In the genomic region with DNA sequence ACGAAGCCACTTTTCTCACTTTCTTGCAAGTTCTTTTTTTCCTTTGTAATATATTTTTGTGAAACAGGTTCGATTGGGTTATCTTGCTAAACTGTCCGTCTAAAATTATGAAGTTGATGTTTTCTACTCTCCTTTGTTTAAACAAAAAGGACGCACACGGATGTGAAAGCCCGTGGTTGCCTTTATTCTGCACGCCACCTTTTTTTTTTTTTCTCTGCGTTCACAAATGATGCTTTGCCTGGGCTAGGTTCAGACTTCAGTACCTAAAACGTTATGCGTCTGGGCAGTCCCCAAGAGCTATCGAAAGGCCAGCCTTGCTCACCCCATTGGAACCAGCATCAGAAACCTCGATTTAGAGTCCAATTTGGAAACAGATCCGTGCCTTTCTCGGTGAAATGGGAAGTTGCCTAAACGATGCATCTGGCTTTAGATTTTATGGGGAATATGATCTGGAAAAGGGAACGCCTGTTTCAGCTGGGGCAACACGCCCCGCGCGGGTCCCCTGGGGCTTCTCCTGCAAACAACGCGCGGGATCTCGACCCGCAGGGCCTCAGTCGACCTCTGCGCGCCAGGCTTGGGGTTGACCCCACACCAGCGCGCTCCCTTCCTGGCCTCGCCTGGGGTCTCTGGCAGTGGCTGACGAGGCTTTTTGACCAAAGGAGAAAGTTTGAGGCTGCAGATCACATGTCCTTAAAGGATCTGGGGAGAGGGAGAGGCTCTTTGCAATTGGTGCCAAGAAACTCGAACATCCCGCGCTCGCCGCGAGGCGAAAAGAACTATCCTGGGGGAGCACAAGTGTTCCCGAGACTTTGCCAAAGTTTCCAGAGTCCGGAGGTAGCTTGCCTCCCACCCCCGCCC, we compare ENCODE assay signal across 8 cellular contexts.
DNase-seq lines count a peak whose midpoint lies in the region; ATAC-seq, FAIRE-seq and TF ChIP-seq lines count a peak whose summit lies in the region.

No MANE protein-coding gene starts in this region.

- H3K4me1 ChIP-seq in RWPE2 (ENCODE audit: insufficient read depth, poor library complexity, severe bottlenecking): peaks cover 7% of the 10 kb centered on the region
- peaks cover 3% of the 10 kb centered on the region for H3K4me1 ChIP-seq in fibroblast of lung (ENCODE audit: control insufficient read depth, extremely low read depth, insufficient read depth, low read length)

- H3K9me3 ChIP-seq in RWPE2 (ENCODE audit: severe bottlenecking): no peaks in the 10 kb centered on the region
- no peaks in the 10 kb centered on the region for H3K9me3 ChIP-seq in fibroblast of lung (ENCODE audit: control insufficient read depth, insufficient read depth, low read depth, low read length)

- TF ChIP-seq POLR2A in GM12891 (IDR thresholded peaks at IDR 0.05; ENCODE audit: low read depth, low read length): no peak

- H3K27ac ChIP-seq in RWPE2 (ENCODE audit: poor library complexity, severe bottlenecking) (no peak overlapping the region), fibroblast of lung (ENCODE audit: insufficient read depth, low read length) (peak overlapping the region; percentile 67)

- H3K27me3 ChIP-seq in RWPE2 (ENCODE audit: insufficient read depth, poor library complexity, severe bottlenecking) (peaks cover 43% of the 10 kb centered on the region), fibroblast of lung (ENCODE audit: control insufficient read depth, insufficient read depth, low read length) (peaks cover 4% of the 10 kb centered on the region)

- H3K9ac ChIP-seq in fibroblast of lung (ENCODE audit: insufficient read depth, low read length): peak overlapping the region; percentile 47

- ATAC-seq in RWPE2 (ENCODE audit: low read depth) (no peak), HG02970 (IDR thresholded peaks at IDR 0.05; ENCODE audit: low FRiP score, unreplicated experiment) (no peak), HG02840 (IDR thresholded peaks at IDR 0.05; ENCODE audit: low FRiP score, unreplicated experiment) (no peak), GM19351 (IDR thresholded peaks at IDR 0.05; ENCODE audit: unreplicated experiment) (no peak)

- TF ChIP-seq CTCF in RWPE2 (IDR thresholded peaks at IDR 0.05; ENCODE audit: poor library complexity, severe bottlenecking) (no peak), fibroblast of lung (conservative IDR thresholded peaks at IDR 0.05 in 1 of 2, IDR thresholded peaks at IDR 0.05 in 1 of 2; ENCODE audit: low read depth in 1 of 2, low read length in 2 of 2) (no peak)

- H3K36me3 ChIP-seq in RWPE2 (ENCODE audit: low read depth) (no peaks in the 10 kb centered on the region), fibroblast of lung (ENCODE audit: control insufficient read depth, insufficient read depth, low read length) (no peaks in the 10 kb centered on the region)

- H3K4me3 ChIP-seq in RWPE2 (ENCODE audit: severe bottlenecking): peak overlapping the region; percentile 24
- H3K4me3 ChIP-seq in fibroblast of lung (replicated peaks in 1 of 4; ENCODE audit: control extremely low read depth in 1 of 4, insufficient read depth in 1 of 4, low read depth in 3 of 4, low read length in 4 of 4): peak overlapping the region; percentile 1 to 57 (median 48)

- peak overlapping the region; percentile 57 for H2AFZ ChIP-seq in fibroblast of lung (ENCODE audit: low read length)

- no peaks in the 10 kb centered on the region for H4K20me1 ChIP-seq in fibroblast of lung (ENCODE audit: control insufficient read depth, extremely low read depth, insufficient read depth, low read length)

- H3K79me2 ChIP-seq in fibroblast of lung (ENCODE audit: control insufficient read depth, insufficient read depth, low read length): no peaks in the 10 kb centered on the region

- peak overlapping the region; percentile 69 for H3K4me2 ChIP-seq in fibroblast of lung (ENCODE audit: extremely low read depth, insufficient read depth, low read length)

- no peak for FAIRE-seq in GM12891 (lab: Jason Lieb, UNC)

- no peak for DNase-seq in GM12891 (ENCODE audit: insufficient read length, low spot score)
- DNase-seq in RWPE2 (ENCODE audit: low spot score): no peak
- DNase-seq in fibroblast of lung (ENCODE audit: low read depth in 2 of 2): no peak
- DNase-seq in retina: peak; percentile 72
- DNase-seq in iPS-NIHi11 (ENCODE audit: low spot score): no peak

TF ChIP-seq in GM12891, 5 proteins besides CTCF, POLR2A, EP300 and RAD21:
- no peak for TF ChIP-seq POLR2AphosphoS5 (IDR thresholded peaks at IDR 0.05; ENCODE audit: low read depth, low read length)
- peak; percentile 46; the same call in 1 of the 2 replicates for TF ChIP-seq SPI1 (IDR thresholded peaks at IDR 0.05; ENCODE audit: low read depth, low read length)
- no peak for TF ChIP-seq POU2F2 (IDR thresholded peaks at IDR 0.05; ENCODE audit: low read depth, low read length)
